Comparison of ENCODE assay signal across 8 cellular contexts in the genomic region with DNA sequence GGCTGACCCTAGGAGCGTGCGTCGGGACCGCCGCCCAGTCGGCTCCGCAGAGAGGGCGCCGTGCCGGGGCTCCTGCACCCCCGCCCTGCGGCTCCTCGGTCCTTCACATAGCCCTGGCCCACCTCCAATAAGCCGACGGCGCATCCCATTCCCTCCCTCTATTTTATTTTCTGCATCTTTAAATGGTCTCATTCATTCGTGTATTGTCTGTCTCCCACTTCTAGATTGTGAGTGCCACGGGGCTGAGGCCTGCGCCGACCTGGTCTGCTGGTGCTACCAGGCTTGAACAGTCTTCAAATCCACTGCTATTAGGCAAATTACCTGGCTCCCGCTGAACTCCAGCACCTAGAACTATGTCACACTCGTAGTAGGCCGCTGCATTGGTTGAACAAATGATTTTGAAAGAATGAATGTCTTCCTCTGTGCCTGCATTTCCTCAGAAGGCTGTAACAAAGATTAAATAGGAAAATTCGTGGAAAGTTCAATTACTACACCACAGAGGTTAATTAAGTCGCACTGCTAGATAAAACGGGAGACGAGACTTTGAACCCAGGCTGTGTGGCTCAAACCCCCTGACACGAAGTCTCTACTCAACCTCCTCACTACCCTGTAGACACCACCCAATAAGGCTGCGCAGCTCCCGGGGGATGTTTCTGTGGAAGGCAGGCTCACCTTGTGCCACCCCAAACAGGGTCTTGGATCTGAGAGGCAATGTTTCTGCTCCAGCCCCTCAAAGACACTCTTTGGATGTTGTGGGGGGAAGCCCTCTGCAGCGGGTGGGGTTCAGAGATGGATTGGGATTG. TPM values are rescaled to one million over a fixed set of nuclear protein-coding genes. Genes with fewer than 3 reads are reported as not detected.
DNase-seq lines count a peak whose midpoint lies in the region; ATAC-seq and TF ChIP-seq lines count a peak whose summit lies in the region.

No MANE protein-coding gene starts in this region.

- H3K4me3 ChIP-seq in cardiac fibroblast (replicated peaks in 1 of 2; ENCODE audit: low read depth in 2 of 2, low read length in 2 of 2) (peak overlapping the region; percentile 67 to 71), mesenchymal stem cell (ENCODE audit: insufficient read depth in 1 of 2, low read depth in 1 of 2, low read length in 2 of 2) (peak overlapping the region; percentile 40 to 98), vagina (peak overlapping the region; percentile 48 to 57)

- no peak overlapping the region for H2BK5ac ChIP-seq in mesenchymal stem cell (ENCODE audit: low read depth, low read length, poor library complexity, severe bottlenecking)

- no peak for ATAC-seq in stimulated activated naive CD8-positive, alpha-beta T cell treated with anti-CD3 and anti-CD28 coated beads, Interleukin-15, Interleukin-2, amounts not matched to agents 100 U/mL and 50 U/mL, for 24 hours

- TF ChIP-seq POLR2A in vagina (IDR thresholded peaks at IDR 0.05), result no peak

- H3K4me1 ChIP-seq in mesenchymal stem cell (ENCODE audit: control insufficient read depth, insufficient read depth, low read depth, low read length) (peaks cover 44% of the 10 kb centered on the region), vagina (peaks cover 50% of the 10 kb centered on the region)

- H3K36me3 ChIP-seq in mesenchymal stem cell (ENCODE audit: control insufficient read depth in 1 of 2, insufficient read depth in 2 of 2, low read depth in 1 of 2, low read length in 2 of 2) (peaks cover 14 to 21% of the 10 kb centered on the region in 2 experiments), vagina (peaks cover 0 to 12% of the 10 kb centered on the region in 2 donors)

- no peak overlapping the region for H2AK5ac ChIP-seq in mesenchymal stem cell (ENCODE audit: low read length, severe bottlenecking)

- DNase-seq in stimulated activated naive CD8-positive, alpha-beta T cell treated with anti-CD3 and anti-CD28 coated beads, Interleukin-15, Interleukin-2, amounts not matched to agents 100 U/mL and 50 U/mL, for 24 hours, result no peak
- no peak for DNase-seq in cardiac fibroblast (ENCODE audit: low read depth in 2 of 2)
- DNase-seq in mesenchymal stem cell, result no peak
- DNase-seq in vagina (ENCODE audit: extremely low spot score in 2 of 2), result no peak
- no peak for DNase-seq in EL
- DNase-seq in effector CD8-positive, alpha-beta T cell (lab: John Stamatoyannopoulos, UW), result no peak
- no peak for DNase-seq in GM20000 (ENCODE audit: low spot score)

- H3K4ac ChIP-seq in mesenchymal stem cell (ENCODE audit: low read depth in 1 of 2, low read length in 2 of 2), result peak overlapping the region; percentile 60 to 84

- H3K4me3 Mint-ChIP-seq in stimulated activated naive CD8-positive, alpha-beta T cell treated with anti-CD3 and anti-CD28 coated beads, Interleukin-15, Interleukin-2, amounts not matched to agents 100 ng/mL and 50 ng/mL, for 24 hours, result peak overlapping the region; percentile 70

- H3K9ac ChIP-seq in mesenchymal stem cell (ENCODE audit: low read length), result peak overlapping the region; percentile 93

- H3K14ac ChIP-seq in mesenchymal stem cell (ENCODE audit: low read length in 2 of 2), result no peak overlapping the region

- peak overlapping the region; percentile 26 for H3K27ac Mint-ChIP-seq in stimulated activated naive CD8-positive, alpha-beta T cell treated with anti-CD3 and anti-CD28 coated beads, Interleukin-15, Interleukin-2, amounts not matched to agents 100 ng/mL and 50 ng/mL, for 24 hours

- TF ChIP-seq CTCF in cardiac fibroblast (IDR thresholded peaks at IDR 0.05; ENCODE audit: low read depth, low read length) (no peak), vagina (IDR thresholded peaks at IDR 0.05) (no peak), GM20000 (IDR thresholded peaks at IDR 0.05; ENCODE audit: extremely low read depth, missing control alignments) (no peak)

- no peaks in the 10 kb centered on the region for H3K9me3 Mint-ChIP-seq in stimulated activated naive CD8-positive, alpha-beta T cell treated with anti-CD3 and anti-CD28 coated beads, Interleukin-15, Interleukin-2, amounts not matched to agents 100 ng/mL and 50 ng/mL, for 24 hours

- H3K18ac ChIP-seq in mesenchymal stem cell (ENCODE audit: low read depth in 1 of 2, low read length in 2 of 2), result peak overlapping the region; percentile 37 to 77

- H3K27me3 Mint-ChIP-seq in stimulated activated naive CD8-positive, alpha-beta T cell treated with anti-CD3 and anti-CD28 coated beads, Interleukin-15, Interleukin-2, amounts not matched to agents 100 ng/mL and 50 ng/mL, for 24 hours, result no peaks in the 10 kb centered on the region

- peak overlapping the region; percentile 70 for H3K4me2 ChIP-seq in mesenchymal stem cell (ENCODE audit: low read length, poor library complexity, severe bottlenecking)

- H2BK12ac ChIP-seq in mesenchymal stem cell (ENCODE audit: low read length in 2 of 2), result peak overlapping the region in 1 of 2 experiments; percentile 20

- H3K27me3 ChIP-seq in mesenchymal stem cell (ENCODE audit: control insufficient read depth in 1 of 2, insufficient read depth in 1 of 2, low read length in 2 of 2) (no peaks in the 10 kb centered on the region), vagina (no peaks in the 10 kb centered on the region)

- H3K36me3 Mint-ChIP-seq in stimulated activated naive CD8-positive, alpha-beta T cell treated with anti-CD3 and anti-CD28 coated beads, Interleukin-15, Interleukin-2, amounts not matched to agents 100 ng/mL and 50 ng/mL, for 24 hours (ENCODE audit: low read depth), result peaks cover 13% of the 10 kb centered on the region

- no peak overlapping the region for H4K91ac ChIP-seq in mesenchymal stem cell (ENCODE audit: low read length)

- H3K27ac ChIP-seq in mesenchymal stem cell (ENCODE audit: low read length, poor library complexity, severe bottlenecking), result no peak overlapping the region
- peak overlapping the region; percentile 81 for H3K27ac ChIP-seq in vagina

- H2AFZ ChIP-seq in mesenchymal stem cell (ENCODE audit: low read depth, low read length), result no peak overlapping the region

- no peaks in the 10 kb centered on the region for H3K9me3 ChIP-seq in mesenchymal stem cell (ENCODE audit: control insufficient read depth, low read length)
- no peaks in the 10 kb centered on the region for H3K9me3 ChIP-seq in vagina

- peaks cover 31% of the 10 kb centered on the region for H3K4me1 Mint-ChIP-seq in stimulated activated naive CD8-positive, alpha-beta T cell treated with anti-CD3 and anti-CD28 coated beads, Interleukin-15, Interleukin-2, amounts not matched to agents 100 ng/mL and 50 ng/mL, for 24 hours (ENCODE audit: low read depth)

- WGBS in mesenchymal stem cell, result 45% methylated on average over 30 of the region's 31 CpGs

- no peak overlapping the region for H3K23ac ChIP-seq in mesenchymal stem cell (ENCODE audit: low read length in 2 of 2)

- peaks cover 5% of the 10 kb centered on the region for H3K79me1 ChIP-seq in mesenchymal stem cell (replicated peaks; ENCODE audit: low read length, poor library complexity, severe bottlenecking)

- peak overlapping the region; percentile 74 for H4K8ac ChIP-seq in mesenchymal stem cell (ENCODE audit: low read length)

- peak overlapping the region; percentile 95 for H2BK120ac ChIP-seq in mesenchymal stem cell (ENCODE audit: low read depth, low read length)

- intact Hi-C loops in vagina (cut with DNase I), result loop anchor here (2.0 kb wide), 1 partner anchor 23 kb away; no protein-coding TSS in a partner anchor

- peak overlapping the region; percentile 15 for H2BK15ac ChIP-seq in mesenchymal stem cell (ENCODE audit: low read depth, poor library complexity, severe bottlenecking)

RNA-seq across cellular contexts. Expression of a gene that starts 1.2 kb away (rescaled TPM):
- 279 TPM for polyA plus RNA-seq in mesenchymal stem cell (2013, experiment 1 of 2)
- polyA plus RNA-seq in mesenchymal stem cell (2013, experiment 2 of 2), result 281 TPM
- total RNA-seq in vagina, result 85.2 TPM

RNA-seq across cellular contexts. Expression of a gene that starts 3.4 kb away (rescaled TPM):
- 22.4 TPM for polyA plus RNA-seq in mesenchymal stem cell (2013, experiment 1 of 2)
- polyA plus RNA-seq in mesenchymal stem cell (2013, experiment 2 of 2), result 21.6 TPM
- 33.1 TPM for total RNA-seq in vagina

RNA-seq across cellular contexts. Expression of a gene that starts 7.0 kb away (rescaled TPM):
- 70.1 TPM for polyA plus RNA-seq in mesenchymal stem cell (2013, experiment 1 of 2)
- 68.6 TPM for polyA plus RNA-seq in mesenchymal stem cell (2013, experiment 2 of 2)
- 66.0 TPM for total RNA-seq in vagina

RNA-seq across cellular contexts. Expression of a gene that starts 13.5 kb away (rescaled TPM):
- 139 TPM for polyA plus RNA-seq in mesenchymal stem cell (2013, experiment 1 of 2)
- polyA plus RNA-seq in mesenchymal stem cell (2013, experiment 2 of 2), result 137 TPM
- 44.9 TPM for total RNA-seq in vagina

RNA-seq across cellular contexts. Expression of a gene that starts 17.6 kb away (rescaled TPM):
- polyA plus RNA-seq in mesenchymal stem cell (2013, experiment 1 of 2), result 38.5 TPM
- polyA plus RNA-seq in mesenchymal stem cell (2013, experiment 2 of 2), result 36.7 TPM
- 43.7 TPM for total RNA-seq in vagina
